20 cellular contexts compared by ENCODE assay signal in genomic region chr5:43294226-43294625, GRCh38. TPM values are rescaled to one million over a fixed set of nuclear protein-coding genes. Genes with fewer than 3 reads are reported as not detected.
DNase-seq lines count a peak whose midpoint lies in the region; ATAC-seq and TF ChIP-seq lines count a peak whose summit lies in the region.
"Had no signal": no experiment of that assay in that cellular context is flagged by ENCODE, and none has a peak within 500 bp of the region (broad histone marks: within the 10 kb centered on the region; RNA-seq: fewer than 3 reads in every experiment).

No MANE protein-coding gene starts in this region.

- peaks cover 60% of the 10 kb centered on the region for H3K36me3 ChIP-seq in GM23248 (ENCODE audit: low read depth)
- H3K36me3 ChIP-seq in fibroblast of lung (ENCODE audit: control insufficient read depth, insufficient read depth, low read length) = peaks cover 15% of the 10 kb centered on the region
- peaks cover 58% of the 10 kb centered on the region for H3K36me3 ChIP-seq in smooth muscle cell (ENCODE audit: low read depth)

- H3K79me2 ChIP-seq in GM23248 (ENCODE audit: insufficient read depth) (peaks cover 5% of the 10 kb centered on the region; the same call in 1 of the 2 replicates), fibroblast of lung (ENCODE audit: control insufficient read depth, insufficient read depth, low read length) (peaks cover 4% of the 10 kb centered on the region), smooth muscle cell (ENCODE audit: low read depth) (peaks cover 20% of the 10 kb centered on the region)

- DNase-seq in GM23248 (peak; percentile 68), fibroblast of lung (ENCODE audit: low read depth in 2 of 2) (peak; percentile 67 to 79), smooth muscle cell (lab: John Stamatoyannopoulos, UW; ENCODE audit: unreplicated experiment) (no peak), mucosa of gallbladder (ENCODE audit: low spot score) (no peak)
- DNase-seq in activated CD4-positive, alpha-beta T cell treated with anti-CD3 and anti-CD28 coated beads for 36 hours = no peak
- DNase-seq: activated CD8-positive, alpha-beta memory T cell treated with anti-CD3 and anti-CD28 coated beads, Interleukin-2, amount 10 ng/mL, durations not matched to agents 7 days and 5 days; activated gamma-delta T cell treated with Interleukin-2 at 50 U/mL for 16 hours; C1 segment of cervical spinal cord; DMS 273 treated with DMSO at 0.1 percent for 48 hours; glutamatergic neuron; NCI-H1417; NCI-H2171; SJCRH30; stimulated activated CD4-positive, alpha-beta T cell treated with anti-CD3 and anti-CD28 coated beads, Interleukin-4, amount 100 ng/mL, for 1 hour; T-helper 9 cell had no signal

- H3K27ac Mint-ChIP-seq in activated CD4-positive, alpha-beta T cell treated with anti-CD3 and anti-CD28 coated beads for 36 hours = no peak overlapping the region
- H3K27ac Mint-ChIP-seq: activated CD8-positive, alpha-beta memory T cell treated with anti-CD3 and anti-CD28 coated beads, Interleukin-2, amount 10 ng/mL, durations not matched to agents 7 days and 5 days had no signal

- H3K27me3 Mint-ChIP-seq in activated CD4-positive, alpha-beta T cell treated with anti-CD3 and anti-CD28 coated beads for 36 hours = no peaks in the 10 kb centered on the region
- H3K27me3 Mint-ChIP-seq: activated CD8-positive, alpha-beta memory T cell treated with anti-CD3 and anti-CD28 coated beads, Interleukin-2, amount 10 ng/mL, durations not matched to agents 7 days and 5 days had no signal

- H3K4me1 Mint-ChIP-seq in activated CD4-positive, alpha-beta T cell treated with anti-CD3 and anti-CD28 coated beads for 36 hours = no peaks in the 10 kb centered on the region

- H3K4me3 Mint-ChIP-seq in activated CD4-positive, alpha-beta T cell treated with anti-CD3 and anti-CD28 coated beads for 36 hours = no peak overlapping the region
- H3K4me3 Mint-ChIP-seq: activated CD8-positive, alpha-beta memory T cell treated with anti-CD3 and anti-CD28 coated beads, Interleukin-2, amount 10 ng/mL, durations not matched to agents 7 days and 5 days had no signal

- H2AFZ ChIP-seq in GM23248 (no peak overlapping the region), fibroblast of lung (ENCODE audit: low read length) (no peak overlapping the region), smooth muscle cell (ENCODE audit: low read depth) (no peak overlapping the region)
- H2AFZ ChIP-seq: parathyroid adenoma had no signal

- H3F3A ChIP-seq in GM23248 (ENCODE audit: insufficient read depth) (peaks cover 10% of the 10 kb centered on the region; the same call in 1 of the 2 replicates), smooth muscle cell (ENCODE audit: low read depth) (peaks cover 10% of the 10 kb centered on the region)

- no peak for ATAC-seq in SK-N-SH treated with all-trans-retinoic acid at 6 μM for 48 hours
- no peak for ATAC-seq in GM21529 (IDR thresholded peaks at IDR 0.05; ENCODE audit: unreplicated experiment)
- no peak for ATAC-seq in activated CD4-positive, alpha-beta T cell treated with anti-CD3 and anti-CD28 coated beads for 36 hours
- ATAC-seq: activated CD4-positive, CD25-positive, alpha-beta regulatory T cell treated with anti-CD3 and anti-CD28 coated beads, Interleukin-2, amount 50 U/mL, for 24 hours; activated CD8-positive, alpha-beta memory T cell treated with anti-CD3 and anti-CD28 coated beads, Interleukin-2, amount 10 ng/mL, durations not matched to agents 7 days and 5 days had no signal

- TF ChIP-seq CTCF in fibroblast of lung (conservative IDR thresholded peaks at IDR 0.05 in 1 of 2, IDR thresholded peaks at IDR 0.05 in 1 of 2; ENCODE audit: low read depth in 1 of 2, low read length in 2 of 2) = no peak
- TF ChIP-seq CTCF in smooth muscle cell (IDR thresholded peaks at IDR 0.05; ENCODE audit: borderline replicate concordance, insufficient read depth, poor library complexity, severe bottlenecking) = no peak

- intact Hi-C loops in activated CD4-positive, alpha-beta T cell treated with anti-CD3 and anti-CD28 coated beads for 36 hours (cut with DNase I, micrococcal nuclease) = no loop called here

- peaks cover 76% of the 10 kb centered on the region for H3K36me3 Mint-ChIP-seq in activated CD4-positive, alpha-beta T cell treated with anti-CD3 and anti-CD28 coated beads for 36 hours (ENCODE audit: low read depth)

- in situ Hi-C loops in GM23248 (cut with MboI) = no loop called here

- H3K4me3 ChIP-seq in GM23248 = no peak overlapping the region
- no peak overlapping the region for H3K4me3 ChIP-seq in fibroblast of lung (replicated peaks in 1 of 4; ENCODE audit: control extremely low read depth in 1 of 4, insufficient read depth in 1 of 4, low read depth in 3 of 4, low read length in 4 of 4)
- H3K4me3 ChIP-seq in smooth muscle cell = no peak overlapping the region
- H3K4me3 ChIP-seq: SJCRH30, vagina had no signal

- H4K20me1 ChIP-seq in GM23248 (ENCODE audit: insufficient read depth) (no peaks in the 10 kb centered on the region), fibroblast of lung (ENCODE audit: control insufficient read depth, extremely low read depth, insufficient read depth, low read length) (no peaks in the 10 kb centered on the region), smooth muscle cell (ENCODE audit: low read depth) (peaks cover 91% of the 10 kb centered on the region)

- H3K27me3 ChIP-seq in GM23248 (replicated peaks; ENCODE audit: insufficient read depth) = no peaks in the 10 kb centered on the region
- no peaks in the 10 kb centered on the region for H3K27me3 ChIP-seq in fibroblast of lung (ENCODE audit: control insufficient read depth, insufficient read depth, low read length)
- no peaks in the 10 kb centered on the region for H3K27me3 ChIP-seq in smooth muscle cell (ENCODE audit: low read depth)
- H3K27me3 ChIP-seq: SJCRH30, vagina had no signal

- no peaks in the 10 kb centered on the region for H3K9me3 Mint-ChIP-seq in activated CD4-positive, alpha-beta T cell treated with anti-CD3 and anti-CD28 coated beads for 36 hours (ENCODE audit: low read depth)

- H3K9me2 ChIP-seq in GM23248 (ENCODE audit: insufficient read depth) = no peaks in the 10 kb centered on the region

- CTCF ChIA-PET in activated CD4-positive, alpha-beta T cell treated with anti-CD3 and anti-CD28 coated beads for 36 hours (lab: Charles Lee) = interaction anchor here (0.7 to 1.1 kb wide), 2 partner anchors 96 to 135 kb away, joined by 3 to 5 read pairs; no protein-coding TSS in a partner anchor

- H3K9ac ChIP-seq in GM23248 (no peak overlapping the region), fibroblast of lung (ENCODE audit: insufficient read depth, low read length) (no peak overlapping the region), smooth muscle cell (ENCODE audit: low read depth) (no peak overlapping the region)
- H3K9ac ChIP-seq: parathyroid adenoma had no signal

- H3K4me2 ChIP-seq in GM23248 (ENCODE audit: unreplicated experiment) (peak overlapping the region; percentile 32), fibroblast of lung (ENCODE audit: extremely low read depth, insufficient read depth, low read length) (no peak overlapping the region), smooth muscle cell (no peak overlapping the region)

- H3K27ac ChIP-seq in GM23248 = peak overlapping the region; percentile 59
- no peak overlapping the region for H3K27ac ChIP-seq in fibroblast of lung (ENCODE audit: insufficient read depth, low read length)
- H3K27ac ChIP-seq in smooth muscle cell (ENCODE audit: low read depth) = peak overlapping the region; percentile 10
- H3K27ac ChIP-seq: parathyroid adenoma, SJCRH30, vagina had no signal

- H3K4me1 ChIP-seq in GM23248 (ENCODE audit: insufficient read depth) (peaks cover 26% of the 10 kb centered on the region), fibroblast of lung (ENCODE audit: control insufficient read depth, extremely low read depth, insufficient read depth, low read length) (no peaks in the 10 kb centered on the region), smooth muscle cell (ENCODE audit: low read depth) (no peaks in the 10 kb centered on the region)
- H3K4me1 ChIP-seq: parathyroid adenoma, vagina had no signal

- POLR2A ChIA-PET in activated CD4-positive, alpha-beta T cell treated with anti-CD3 and anti-CD28 coated beads for 36 hours (lab: Charles Lee) = interaction anchor here (0.6 kb wide), 1 partner anchor 19 kb away, joined by 3 read pairs; no protein-coding TSS in a partner anchor

- H3K9me3 ChIP-seq in GM23248 (ENCODE audit: low read depth) (no peaks in the 10 kb centered on the region), fibroblast of lung (ENCODE audit: control insufficient read depth, insufficient read depth, low read depth, low read length) (no peaks in the 10 kb centered on the region), smooth muscle cell (replicated peaks; ENCODE audit: low read depth) (no peaks in the 10 kb centered on the region)
- H3K9me3 ChIP-seq: SJCRH30, vagina had no signal

TF ChIP-seq in SK-N-SH treated with all-trans-retinoic acid at 6 μM for 48 hours, 23 proteins besides CTCF, POLR2A, EP300 and RAD21:
- TF ChIP-seq ISL1 (CRISPR knock-in tag; IDR thresholded peaks at IDR 0.05) = peak; percentile 43
- TF ChIP-seq ZFP3 (CRISPR knock-in tag; IDR thresholded peaks at IDR 0.05) = 0 out of 2 replicates have a peak, but pooled peaks have one; percentile 49
- no peak for TF ChIP-seq ZNF565 (CRISPR knock-in tag; conservative IDR thresholded peaks at IDR 0.05; ENCODE audit: low read depth)

RNA-seq across cellular contexts. Expression of gene HMGCS1, which starts 19.0 kb away (rescaled TPM):
- total RNA-seq in GM23248 (2014; rRNA removed; shearing (Covaris generic)) = 10.4 and 14.8 TPM in 2 replicates
- polyA plus RNA-seq in GM23248 (2016; fragmentation: Nextera tagmentation; extraction: Ambion mirVana) (5.5 and 6.2 TPM in 2 replicates), fibroblast of lung (118 and 203 TPM in 2 replicates), smooth muscle cell (40.0 and 51.8 TPM in 2 replicates)
- total RNA-seq in fibroblast of lung (93.2 and 253 TPM in 2 replicates), smooth muscle cell (94.0 and 147 TPM in 2 replicates), mucosa of gallbladder (234 TPM)
- 82.4 and 131 TPM in 2 replicates for polyA plus RNA-seq in fibroblast of lung (2012)
- 14.9 and 22.1 TPM in 2 replicates for polyA minus RNA-seq in fibroblast of lung (ENCODE audit: low replicate concordance)
- total RNA-seq in activated CD4-positive, alpha-beta T cell treated with anti-CD3 and anti-CD28 coated beads for 36 hours = 100 to 1,000 TPM in 1 of 2 experiments, 10 to 100 TPM in 1; 95.2 to 102 TPM

Comparison
In these comparisons a context has a peak if more than half of its experiments do, and no peak if none do; other contexts are left out.
1. DNase-seq: peak in GM23248 (single experiment) and fibroblast of lung (2 of 2); none in smooth muscle cell (single experiment), activated CD4-positive, alpha-beta T cell treated with anti-CD3 and anti-CD28 coated beads for 36 hours (single experiment) and mucosa of gallbladder (single experiment).